20 cellular contexts compared by ENCODE assay signal in genomic region chr11:1785749-1786261, GRCh38. TPM values are rescaled to one million over a fixed set of nuclear protein-coding genes. Genes with fewer than 3 reads are reported as not detected.
DNase-seq lines count a peak whose midpoint lies in the region; ATAC-seq and TF ChIP-seq lines count a peak whose summit lies in the region.
"Had no signal": no experiment of that assay in that cellular context is flagged by ENCODE, and none has a peak within 500 bp of the region (broad histone marks: within the 10 kb centered on the region; RNA-seq: fewer than 3 reads in every experiment).

No MANE protein-coding gene starts in this region.

- H3K27me3 Mint-ChIP-seq in CD8-positive, alpha-beta memory T cell, result peaks cover 0 to 9% of the 10 kb centered on the region in 2 donors
- H3K27me3 Mint-ChIP-seq in T-cell, result no peaks in the 10 kb centered on the region
- H3K27me3 Mint-ChIP-seq: activated CD4-positive, alpha-beta memory T cell treated with anti-CD3 and anti-CD28 coated beads for 36 hours; activated naive CD8-positive, alpha-beta T cell treated with anti-CD3 and anti-CD28 coated beads for 36 hours; activated T-cell treated with anti-CD3 and anti-CD28 coated beads, Interleukin-2, amount 50 U/mL, for 24 hours had no signal

- DNase-seq in AG04449 (ENCODE audit: low read depth, low spot score), result no peak
- peak; percentile 52 for DNase-seq in HFF-Myc (ENCODE audit: extremely low read depth, low read depth)
- DNase-seq in SJSA1 (ENCODE audit: low read depth in 1 of 2, low spot score in 2 of 2), result peak; percentile 42 to 66
- DNase-seq in left lobe of liver (ENCODE audit: low spot score), result peak; percentile 37
- DNase-seq in CD8-positive, alpha-beta memory T cell, result no peak
- DNase-seq in GOT3 (lab: John Stamatoyannopoulos, UW), result no peak
- DNase-seq in T-cell, result no peak
- DNase-seq: activated CD4-positive, alpha-beta memory T cell treated with anti-CD3 and anti-CD28 coated beads for 36 hours; activated naive CD8-positive, alpha-beta T cell treated with anti-CD3 and anti-CD28 coated beads for 36 hours; activated T-cell treated with anti-CD3 and anti-CD28 coated beads, Interleukin-2, amount 50 U/mL, for 24 hours; effector CD8-positive, alpha-beta T cell; left cardiac atrium; NCI-H187; NCI-H510A had no signal

- TF ChIP-seq CTCF in AG04449 (IDR thresholded peaks at IDR 0.05; ENCODE audit: insufficient read depth, low read length, missing control alignments) (peak; percentile 1), HFF-Myc (IDR thresholded peaks at IDR 0.05; ENCODE audit: low read depth, low read length, missing control alignments) (peak; percentile 12)

- H3K4me1 ChIP-seq in SJSA1 (replicated peaks), result peaks cover 24% of the 10 kb centered on the region
- no peaks in the 10 kb centered on the region for H3K4me1 ChIP-seq in CD8-positive, alpha-beta memory T cell (ENCODE audit: insufficient read depth, low read length)

- CTCF ChIA-PET in AG04449 (lab: Yijun Ruan, JAX), result interaction anchor here (1.4 kb wide), 1 partner anchor 47 kb away, joined by 3 read pairs; no protein-coding TSS in a partner anchor
- CTCF ChIA-PET in CD8-positive, alpha-beta memory T cell (lab: Charles Lee), result interaction anchor here (1.6 kb wide), 1 partner anchor 92 kb away, joined by 5 read pairs; no protein-coding TSS in a partner anchor
- CTCF ChIA-PET in T-cell (lab: Charles Lee), result no interaction called here

- no peaks in the 10 kb centered on the region for H3K9me3 ChIP-seq in SJSA1 (replicated peaks)
- H3K9me3 ChIP-seq in CD8-positive, alpha-beta memory T cell (ENCODE audit: low read length), result no peaks in the 10 kb centered on the region

- no peak overlapping the region for H3K27ac ChIP-seq in SJSA1
- no peak overlapping the region for H3K27ac ChIP-seq in CD8-positive, alpha-beta memory T cell (ENCODE audit: low read depth, low read length)
- H3K27ac ChIP-seq: cardiac muscle cell had no signal

- POLR2A ChIA-PET in AG04449 (lab: Yijun Ruan, JAX) (no interaction called here), T-cell (lab: Charles Lee) (no interaction called here)
- POLR2A ChIA-PET in CD8-positive, alpha-beta memory T cell (lab: Charles Lee), result no interaction called here

- H3K4me3 Mint-ChIP-seq in CD8-positive, alpha-beta memory T cell, result no peak overlapping the region
- no peak overlapping the region for H3K4me3 Mint-ChIP-seq in T-cell
- H3K4me3 Mint-ChIP-seq: activated CD4-positive, alpha-beta memory T cell treated with anti-CD3 and anti-CD28 coated beads for 36 hours; activated naive CD8-positive, alpha-beta T cell treated with anti-CD3 and anti-CD28 coated beads for 36 hours; activated T-cell treated with anti-CD3 and anti-CD28 coated beads, Interleukin-2, amount 50 U/mL, for 24 hours; stimulated activated effector memory CD8-positive, alpha-beta T cell treated with anti-CD3 and anti-CD28 coated beads, Interleukin-12 subunit alpha, Interleukin-12 subunit beta, amount 100 ng/mL, for 72 hours; type B pancreatic cell had no signal

- no peaks in the 10 kb centered on the region for H3K27me3 ChIP-seq in SJSA1 (replicated peaks)
- no peaks in the 10 kb centered on the region for H3K27me3 ChIP-seq in CD8-positive, alpha-beta memory T cell (ENCODE audit: insufficient read depth, low read length, poor library complexity, severe bottlenecking)

- peak overlapping the region in 1 of 8 donors; percentile 63 for H3K27ac Mint-ChIP-seq in CD8-positive, alpha-beta memory T cell
- no peak overlapping the region for H3K27ac Mint-ChIP-seq in T-cell
- H3K27ac Mint-ChIP-seq: activated CD4-positive, alpha-beta memory T cell treated with anti-CD3 and anti-CD28 coated beads for 36 hours; activated naive CD8-positive, alpha-beta T cell treated with anti-CD3 and anti-CD28 coated beads for 36 hours; activated T-cell treated with anti-CD3 and anti-CD28 coated beads, Interleukin-2, amount 50 U/mL, for 24 hours; stimulated activated effector memory CD8-positive, alpha-beta T cell treated with anti-CD3 and anti-CD28 coated beads, Interleukin-12 subunit alpha, Interleukin-12 subunit beta, amount 100 ng/mL, for 72 hours; type B pancreatic cell had no signal

- no peaks in the 10 kb centered on the region for H3K36me3 Mint-ChIP-seq in CD8-positive, alpha-beta memory T cell
- no peaks in the 10 kb centered on the region for H3K36me3 Mint-ChIP-seq in T-cell
- H3K36me3 Mint-ChIP-seq: activated CD4-positive, alpha-beta memory T cell treated with anti-CD3 and anti-CD28 coated beads for 36 hours; activated naive CD8-positive, alpha-beta T cell treated with anti-CD3 and anti-CD28 coated beads for 36 hours; stimulated activated effector memory CD8-positive, alpha-beta T cell treated with anti-CD3 and anti-CD28 coated beads, Interleukin-12 subunit alpha, Interleukin-12 subunit beta, amount 100 ng/mL, for 72 hours; type B pancreatic cell had no signal

- H3K9me3 Mint-ChIP-seq in CD8-positive, alpha-beta memory T cell, result no peaks in the 10 kb centered on the region
- H3K9me3 Mint-ChIP-seq in T-cell, result no peaks in the 10 kb centered on the region
- H3K9me3 Mint-ChIP-seq: activated CD4-positive, alpha-beta memory T cell treated with anti-CD3 and anti-CD28 coated beads for 36 hours; activated naive CD8-positive, alpha-beta T cell treated with anti-CD3 and anti-CD28 coated beads for 36 hours; activated T-cell treated with anti-CD3 and anti-CD28 coated beads, Interleukin-2, amount 50 U/mL, for 24 hours; stimulated activated effector memory CD8-positive, alpha-beta T cell treated with anti-CD3 and anti-CD28 coated beads, Interleukin-12 subunit alpha, Interleukin-12 subunit beta, amount 100 ng/mL, for 72 hours; type B pancreatic cell had no signal

- ATAC-seq in left lobe of liver (no peak), T-cell (replicated peaks in 1 of 4) (no peak), GM19463 (IDR thresholded peaks at IDR 0.05; ENCODE audit: unreplicated experiment) (no peak)
- ATAC-seq: Panc1; stimulated activated effector memory CD8-positive, alpha-beta T cell treated with anti-CD3 and anti-CD28 coated beads, Interleukin-12 subunit alpha, Interleukin-12 subunit beta, amount 100 ng/mL, for 72 hours had no signal

- no peaks in the 10 kb centered on the region for H3K36me3 ChIP-seq in SJSA1
- H3K36me3 ChIP-seq in CD8-positive, alpha-beta memory T cell (ENCODE audit: insufficient read depth, low read length), result no peaks in the 10 kb centered on the region
- H3K36me3 ChIP-seq: cardiac muscle cell had no signal

- no peak overlapping the region for H3K4me3 ChIP-seq in AG04449 (ENCODE audit: low read depth, low read length)
- no peak overlapping the region for H3K4me3 ChIP-seq in HFF-Myc (replicated peaks; ENCODE audit: low read depth, low read length)
- no peak overlapping the region for H3K4me3 ChIP-seq in SJSA1
- no peak overlapping the region for H3K4me3 ChIP-seq in CD8-positive, alpha-beta memory T cell (ENCODE audit: low read length)
- H3K4me3 ChIP-seq: cardiac muscle cell had no signal

- no peaks in the 10 kb centered on the region for H3K4me1 Mint-ChIP-seq in CD8-positive, alpha-beta memory T cell
- peaks cover 0 to 1% (median 0%) of the 10 kb centered on the region in 3 donors for H3K4me1 Mint-ChIP-seq in T-cell
- H3K4me1 Mint-ChIP-seq: activated naive CD8-positive, alpha-beta T cell treated with anti-CD3 and anti-CD28 coated beads for 36 hours had no signal

RNA-seq across cellular contexts. Expression of gene CTSD, which starts 22.1 kb away (rescaled TPM):
- 245 and 253 TPM in 2 replicates for total RNA-seq in SJSA1 (2014; rRNA removed; shearing (Covaris generic))
- total RNA-seq in left lobe of liver (564 TPM), T-cell (100 to 1,000 TPM in 3 of 5 donors, 10 to 100 TPM in 2; 91.9 to 187 (median 163) TPM)
- 100 to 1,000 TPM; 110 to 116 TPM for total RNA-seq in CD8-positive, alpha-beta memory T cell
- 206 TPM for polyA plus RNA-seq in CD8-positive, alpha-beta memory T cell

RNA-seq across cellular contexts. Expression of gene IFITM10, which starts 35.4 kb away (rescaled TPM):
- 0.05 TPM in 1 of 2 replicates, not detected in the other for total RNA-seq in SJSA1 (2014; rRNA removed; shearing (Covaris generic))
- total RNA-seq in left lobe of liver (15.7 TPM), T-cell (1 to 10 TPM in 4 of 5 donors, under 1 TPM in 1; 0.72 to 4.2 (median 1.8) TPM)
- total RNA-seq in CD8-positive, alpha-beta memory T cell, result under 1 TPM; 0.39 to 0.95 TPM
- polyA plus RNA-seq in CD8-positive, alpha-beta memory T cell, result 0.10 TPM
- total RNA-seq: activated naive CD8-positive, alpha-beta T cell treated with anti-CD3 and anti-CD28 coated beads for 36 hours had no signal
- polyA plus RNA-seq: cardiac muscle cell had no signal

RNA-seq across cellular contexts. Expression of gene SYT8, which starts 49.0 kb away (rescaled TPM):
- total RNA-seq in SJSA1 (2014; rRNA removed; shearing (Covaris generic)), result 0.06 TPM in 1 of 2 replicates, not detected in the other
- 0.30 TPM for total RNA-seq in left lobe of liver
- total RNA-seq in CD8-positive, alpha-beta memory T cell, result not detected
- not detected for polyA plus RNA-seq in CD8-positive, alpha-beta memory T cell
- not detected for total RNA-seq in T-cell
- total RNA-seq: activated CD4-positive, alpha-beta memory T cell treated with anti-CD3 and anti-CD28 coated beads for 36 hours; activated naive CD8-positive, alpha-beta T cell treated with anti-CD3 and anti-CD28 coated beads for 36 hours; cardiac muscle cell; H4; left cardiac atrium had no signal
- polyA plus RNA-seq: cardiac muscle cell had no signal

RNA-seq across cellular contexts. Expression of gene TNNI2, which starts 53.0 kb away (rescaled TPM):
- not detected in 2 replicates for total RNA-seq in SJSA1 (2014; rRNA removed; shearing (Covaris generic))
- total RNA-seq in left lobe of liver (not detected), T-cell (under 1 TPM in 1 of 5 donors, not detected in 4; 0.39 TPM)
- under 1 TPM in 1 of 2 experiments, not detected in 1; 0.33 TPM for total RNA-seq in CD8-positive, alpha-beta memory T cell
- not detected for polyA plus RNA-seq in CD8-positive, alpha-beta memory T cell
- total RNA-seq: activated CD4-positive, alpha-beta memory T cell treated with anti-CD3 and anti-CD28 coated beads for 36 hours; H4 had no signal

Comparison
In these comparisons a context has a peak if more than half of its experiments do, and no peak if none do; other contexts are left out.
1. DNase-seq: peak in HFF-Myc (single experiment), SJSA1 (2 of 2) and left lobe of liver (single experiment); none in AG04449 (single experiment), CD8-positive, alpha-beta memory T cell (0 of 5), GOT3 (single experiment) and T-cell (0 of 34).
2. CTCF ChIA-PET loops: an anchor here in AG04449 (1.4 kb wide) and CD8-positive, alpha-beta memory T cell (1.6 kb wide); none called in T-cell.